ENCODE assay signal across 1 cellular context in the genomic region with DNA sequence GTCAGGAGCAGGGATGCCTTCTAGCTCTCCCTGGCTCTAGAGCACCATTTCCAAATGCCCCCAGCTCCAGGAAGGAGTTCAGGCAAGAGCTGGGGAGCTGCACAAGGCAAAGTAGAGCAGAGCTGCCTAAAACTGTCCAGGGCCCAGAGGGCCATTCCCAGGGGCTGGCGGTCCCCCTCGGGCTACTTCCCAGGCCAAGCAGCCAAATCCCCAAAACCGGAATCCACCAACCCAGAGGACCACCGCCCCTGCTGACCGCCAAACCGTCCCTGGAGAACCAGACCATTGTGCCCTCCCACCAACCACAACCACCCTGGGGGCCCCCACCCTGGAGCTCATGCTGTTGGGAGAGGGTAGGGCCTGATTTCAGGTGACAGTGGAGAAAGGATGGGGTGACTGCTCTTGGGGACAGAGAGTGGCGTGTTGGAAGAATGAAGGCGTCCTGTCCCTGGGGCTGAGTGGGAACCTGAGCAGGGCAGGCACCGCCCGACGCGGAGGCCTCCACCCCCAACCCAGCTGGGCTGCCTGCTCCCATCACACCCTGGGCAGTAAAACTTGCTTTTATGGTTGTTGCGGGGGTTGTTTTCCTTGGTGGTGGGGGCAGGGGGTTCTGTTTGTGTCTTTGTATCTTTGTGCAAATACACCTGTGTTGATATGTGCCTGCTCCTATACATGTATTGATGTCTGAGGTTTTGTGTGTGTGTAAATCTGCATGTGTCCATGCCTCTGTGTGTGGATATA.
TF ChIP-seq lines count a peak whose summit lies in the region.

No MANE protein-coding gene starts in this region.

TF ChIP-seq in IMR-90, 13 proteins besides CTCF, POLR2A, EP300 and RAD21:
- no peak for TF ChIP-seq MAFK (IDR thresholded peaks at IDR 0.05; ENCODE audit: low read depth, low read length)
- no peak for TF ChIP-seq RCOR1 (IDR thresholded peaks at IDR 0.05; ENCODE audit: insufficient replicate concordance, low read length)
- no peak for TF ChIP-seq MXI1 (IDR thresholded peaks at IDR 0.05; ENCODE audit: borderline replicate concordance, low read depth, low read length)
- no peak for TF ChIP-seq CHD1 (IDR thresholded peaks at IDR 0.05; ENCODE audit: low read depth, low read length)
- no peak for TF ChIP-seq BHLHE40 (IDR thresholded peaks at IDR 0.05; ENCODE audit: low read depth, low read length)
- TF ChIP-seq CEBPB (IDR thresholded peaks at IDR 0.05; ENCODE audit: low read depth, low read length), result no peak
- no peak for TF ChIP-seq MAZ (IDR thresholded peaks at IDR 0.05; ENCODE audit: borderline replicate concordance, low read depth, low read length)
- TF ChIP-seq, protein P1, sequence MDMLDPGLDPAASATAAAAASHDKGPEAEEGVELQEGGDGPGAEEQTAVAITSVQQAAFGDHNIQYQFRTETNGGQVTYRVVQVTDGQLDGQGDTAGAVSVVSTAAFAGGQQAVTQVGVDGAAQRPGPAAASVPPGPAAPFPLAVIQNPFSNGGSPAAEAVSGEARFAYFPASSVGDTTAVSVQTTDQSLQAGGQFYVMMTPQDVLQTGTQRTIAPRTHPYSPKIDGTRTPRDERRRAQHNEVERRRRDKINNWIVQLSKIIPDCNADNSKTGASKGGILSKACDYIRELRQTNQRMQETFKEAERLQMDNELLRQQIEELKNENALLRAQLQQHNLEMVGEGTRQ (IDR thresholded peaks at IDR 0.05; ENCODE audit: low read depth, low read length), result no peak
- TF ChIP-seq SMC3 (IDR thresholded peaks at IDR 0.05; ENCODE audit: low read depth, low read length), result no peak
- TF ChIP-seq NFE2L2 (IDR thresholded peaks at IDR 0.05; ENCODE audit: low read depth, low read length), result no peak
- TF ChIP-seq ELK1 (IDR thresholded peaks at IDR 0.05; ENCODE audit: borderline replicate concordance, low read depth, low read length), result no peak
- no peak for TF ChIP-seq FOS (IDR thresholded peaks at IDR 0.05; ENCODE audit: low read depth, low read length)
- TF ChIP-seq RFX5 (IDR thresholded peaks at IDR 0.05; ENCODE audit: low read depth, low read length), result no peak
